ENCODE assay signal across 8 cellular contexts in genomic region chr1:27568247-27569087, GRCh38. TPM values are rescaled to one million over a fixed set of nuclear protein-coding genes. Genes with fewer than 3 reads are reported as not detected.
DNase-seq lines count a peak whose midpoint lies in the region; ATAC-seq, FAIRE-seq and TF ChIP-seq lines count a peak whose summit lies in the region.

No MANE protein-coding gene starts in this region.

- H3K27ac ChIP-seq in WERI-Rb-1 (peak overlapping the region; percentile 50), mammary epithelial cell (ENCODE audit: insufficient read depth, low read depth, low read length) (peak overlapping the region; percentile 71)

- peak overlapping the region; percentile 63 for H3K4me2 ChIP-seq in mammary epithelial cell (ENCODE audit: insufficient read depth, low read depth, low read length)

- H4K20me1 ChIP-seq in mammary epithelial cell (ENCODE audit: insufficient read depth, low read length) = no peaks in the 10 kb centered on the region

- CTCF ChIA-PET in mammary epithelial cell (lab: Charles Lee; ENCODE audit: low non-redundant PET) = interaction anchor here (0.5 to 1.2 kb wide), 4 partner anchors 10 to 236 kb away, joined by 3 to 5 read pairs (median 4); no protein-coding TSS in a partner anchor

- no peak overlapping the region for H2AFZ ChIP-seq in mammary epithelial cell (ENCODE audit: low read depth, low read length)

- no peaks in the 10 kb centered on the region; the same call in 1 of the 2 replicates for H3K36me3 ChIP-seq in WERI-Rb-1
- H3K36me3 ChIP-seq in mammary epithelial cell (ENCODE audit: insufficient read depth, low read length) = no peaks in the 10 kb centered on the region

- no TSS peak for BruUV-seq in mammary epithelial cell (replicated peaks; lab: Mats Ljungman, UMichigan)

- peak; percentile 86 for FAIRE-seq in GM12891 (lab: Jason Lieb, UNC)

- TF ChIP-seq POLR2A in GM12891 (IDR thresholded peaks at IDR 0.05; ENCODE audit: low read depth, low read length) = no peak

- dilution Hi-C loops in mammary epithelial cell (cut with HindIII; ENCODE audit: low sequenced_read_pairs) = no loop called here

- H3K4me1 ChIP-seq in mammary epithelial cell (ENCODE audit: insufficient read depth, low read length) = peaks cover 79% of the 10 kb centered on the region

- ATAC-seq in HG02759 (IDR thresholded peaks at IDR 0.05; ENCODE audit: unreplicated experiment) = peak; percentile 93

- 2% methylated on average over 31 of the region's 66 CpGs for WGBS in mammary epithelial cell (ENCODE audit: low coverage, missing lambda C conversion rate)

- in situ Hi-C loops in mammary epithelial cell (cut with MboI; ENCODE audit: low sequenced_read_pairs in 2 of 2) = no loop called here

- intact Hi-C loops in mammary epithelial cell (cut with micrococcal nuclease) = loop anchor here (1.0 to 2.0 kb wide), 2 partner anchors 10 to 34 kb away; no protein-coding TSS in a partner anchor

- no peak for TF ChIP-seq CTCF in WERI-Rb-1 (IDR thresholded peaks at IDR 0.05; ENCODE audit: low read depth, low read length)
- TF ChIP-seq CTCF in mammary epithelial cell (conservative IDR thresholded peaks at IDR 0.05 in 1 of 2, IDR thresholded peaks at IDR 0.05 in 1 of 2; ENCODE audit: extremely low read depth in 1 of 2, insufficient read depth in 1 of 2, low read depth in 1 of 2, low read length in 2 of 2) = peak; percentile 15 to 56

- no peak overlapping the region for H3K4me3 ChIP-seq in WERI-Rb-1 (ENCODE audit: low read depth, low read length)
- H3K4me3 ChIP-seq in mammary epithelial cell (replicated peaks in 1 of 3; ENCODE audit: insufficient read depth in 1 of 3, low read depth in 2 of 3, low read length in 3 of 3) = peak overlapping the region in 1 of 3 experiments; percentile 30

- no peaks in the 10 kb centered on the region for H3K27me3 ChIP-seq in WERI-Rb-1 (ENCODE audit: insufficient read depth, low read depth, severe bottlenecking)
- H3K27me3 ChIP-seq in mammary epithelial cell (ENCODE audit: insufficient read depth, low read length) = no peaks in the 10 kb centered on the region

- DNase-seq in GM12891 (ENCODE audit: insufficient read length, low spot score) = peak; percentile 99
- peak; percentile 90 for DNase-seq in NCI-H1694 treated with DMSO at 0.1 percent for 48 hours (lab: John Stamatoyannopoulos, UW)
- no peak for DNase-seq in WERI-Rb-1
- DNase-seq in mammary epithelial cell = peak; percentile 97
- DNase-seq in iris pigment epithelial cell (ENCODE audit: low read depth) = peak; percentile 95
- DNase-seq in stimulated activated CD4-positive, alpha-beta T cell treated with anti-CD3 and anti-CD28 coated beads, Interleukin-15, amount 100 ng/mL, for 1 hour (ENCODE audit: low read depth in 1 of 2, low spot score in 1 of 2) = peak; percentile 83 to 89
- no peak for DNase-seq in SHP77 treated with DMSO at 0.1 percent for 48 hours (lab: John Stamatoyannopoulos, UW)

- peak overlapping the region; percentile 46 for H3K9ac ChIP-seq in mammary epithelial cell (ENCODE audit: insufficient read depth, low read length)

- H3K79me2 ChIP-seq in mammary epithelial cell (ENCODE audit: insufficient read depth, low read length) = peaks cover 93% of the 10 kb centered on the region

- H3K9me3 ChIP-seq in WERI-Rb-1 (ENCODE audit: severe bottlenecking) (no peaks in the 10 kb centered on the region), mammary epithelial cell (replicated peaks; ENCODE audit: insufficient read depth, low read length) (no peaks in the 10 kb centered on the region)

TF ChIP-seq in GM12891, 5 proteins besides CTCF, POLR2A, EP300 and RAD21:
- no peak for TF ChIP-seq TAF1 (IDR thresholded peaks at IDR 0.05; ENCODE audit: low read depth, low read length)
TF ChIP-seq in GM12891: peak in this region for 0.

RNA-seq across cellular contexts. Expression of gene AHDC1, which starts 35.5 kb away (rescaled TPM):
- 6.8 TPM for polyA plus RNA-seq in GM12891 (2012; ENCODE audit: low read depth, missing spikeins)
- 10 to 100 TPM; 35.3 to 51.8 TPM for total RNA-seq in mammary epithelial cell
- 8.0 TPM for polyA plus RNA-seq in mammary epithelial cell
- polyA minus RNA-seq in mammary epithelial cell = 21.4 TPM

Comparison
In these comparisons a context has a peak if more than half of its experiments do, and no peak if none do; other contexts are left out.
1. DNase-seq: peak in GM12891 (single experiment), NCI-H1694 treated with DMSO at 0.1 percent for 48 hours (single experiment), mammary epithelial cell (single experiment), iris pigment epithelial cell (single experiment) and stimulated activated CD4-positive, alpha-beta T cell treated with anti-CD3 and anti-CD28 coated beads, Interleukin-15, amount 100 ng/mL, for 1 hour (2 of 2); none in WERI-Rb-1 (single experiment) and SHP77 treated with DMSO at 0.1 percent for 48 hours (single experiment).